ENCODE assay signal across 28 cellular contexts in the genomic region with DNA sequence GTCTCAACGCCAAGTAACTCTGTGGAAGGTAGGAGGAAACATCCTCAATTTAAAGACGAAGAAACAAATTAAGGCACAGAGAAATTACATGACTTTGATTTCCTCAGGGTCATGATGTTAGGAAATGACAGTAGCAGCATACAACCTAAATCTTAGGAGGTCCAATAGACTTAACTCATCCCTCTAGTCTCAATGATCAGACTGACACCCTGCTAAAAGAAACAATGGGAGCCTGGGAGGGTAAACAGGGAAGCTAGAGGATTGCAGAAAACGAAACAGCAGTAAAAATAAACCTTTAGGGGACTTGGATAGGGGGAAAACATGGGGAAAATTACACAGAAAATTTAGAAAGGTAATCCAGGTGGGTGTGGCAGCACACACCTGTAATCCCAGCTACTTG. TPM values are rescaled to one million over a fixed set of nuclear protein-coding genes. Genes with fewer than 3 reads are reported as not detected.
DNase-seq lines count a peak whose midpoint lies in the region; ATAC-seq and TF ChIP-seq lines count a peak whose summit lies in the region.
"Had no signal": no experiment of that assay in that cellular context is flagged by ENCODE, and none has a peak within 500 bp of the region (broad histone marks: within the 10 kb centered on the region; RNA-seq: fewer than 3 reads in every experiment).

No MANE protein-coding gene starts in this region.

- no peak for TF ChIP-seq CTCF in CD8-positive, alpha-beta T cell (IDR thresholded peaks at IDR 0.05)
- TF ChIP-seq CTCF in GM23338 (conservative IDR thresholded peaks at IDR 0.05; ENCODE audit: low read depth in 2 of 2), result no peak
- TF ChIP-seq CTCF in endodermal cell (conservative IDR thresholded peaks at IDR 0.05), result no peak
- TF ChIP-seq CTCF in neural crest cell (conservative IDR thresholded peaks at IDR 0.05), result no peak
- no peak for TF ChIP-seq CTCF in thyroid gland (IDR thresholded peaks at IDR 0.05)
- no peak for TF ChIP-seq CTCF in breast epithelium (IDR thresholded peaks at IDR 0.05)

- H3K27ac Mint-ChIP-seq in CD8-positive, alpha-beta T cell, result peak overlapping the region; percentile 61
- H3K27ac Mint-ChIP-seq in GM23338 (peak overlapping the region; percentile 10; the same call in 1 of the 2 replicates), endodermal cell (peak overlapping the region; percentile 85), neural crest cell (ENCODE audit: unreplicated experiment) (peak overlapping the region; percentile 69)
- H3K27ac Mint-ChIP-seq: activated naive CD8-positive, alpha-beta T cell treated with anti-CD3 and anti-CD28 coated beads, Interleukin-2, amount 10 ng/mL, durations not matched to agents 7 days and 5 days; dendritic cell treated with granulocyte-macrophage colony-stimulating factor and Interleukin-4, amounts not matched to agents 40 ng/mL and 50 ng/mL, for 4 days; IgD-negative memory B cell; stimulated activated naive B cell treated with anti-CD40 and anti-IgM and Interleukin-4, amounts not matched to agents 10 μg/mL and 1 μg/mL and 100 μg/mL, for 72 hours had no signal

- peaks cover 26% of the 10 kb centered on the region for H3K36me3 Mint-ChIP-seq in CD8-positive, alpha-beta T cell
- H3K36me3 Mint-ChIP-seq in GM23338 (ENCODE audit: low read depth) (peaks cover 28% of the 10 kb centered on the region), endodermal cell (ENCODE audit: low read depth) (peaks cover 27% of the 10 kb centered on the region), neural crest cell (ENCODE audit: low read depth) (peaks cover 25% of the 10 kb centered on the region)

- CTCF ChIA-PET in CD8-positive, alpha-beta T cell (lab: Charles Lee), result interaction anchor here (1.0 kb wide), 1 partner anchor 9 kb away, joined by 3 read pairs; no protein-coding TSS in a partner anchor
- CTCF ChIA-PET in HEK293T (lab: Yijun Ruan, JAX), result no interaction called here

- POLR2A ChIA-PET in CD8-positive, alpha-beta T cell (lab: Charles Lee), result no interaction called here
- POLR2A ChIA-PET in HEK293T (lab: Yijun Ruan, JAX), result no interaction called here

- no peaks in the 10 kb centered on the region; the same call in 1 of the 2 replicates for H4K20me1 ChIP-seq in GM23338 (replicated peaks; ENCODE audit: insufficient read depth)

- no peaks in the 10 kb centered on the region for H3K4me1 ChIP-seq in CD8-positive, alpha-beta T cell (ENCODE audit: insufficient read depth, low read length)
- H3K4me1 ChIP-seq in GM23338 (ENCODE audit: insufficient read depth) (peaks cover 12% of the 10 kb centered on the region), endodermal cell (ENCODE audit: control insufficient read depth, insufficient read depth, low read length) (peaks cover 5% of the 10 kb centered on the region), thyroid gland (peaks cover 0 to 4% of the 10 kb centered on the region in 2 donors), breast epithelium (no peaks in the 10 kb centered on the region)

- no peak for ATAC-seq in CD8-positive, alpha-beta T cell
- peak; percentile 54 for ATAC-seq in GM23338
- no peak for ATAC-seq in HG03139 (IDR thresholded peaks at IDR 0.05; ENCODE audit: unreplicated experiment)
- ATAC-seq: HCT116; stimulated activated naive B cell treated with anti-CD40 and anti-IgM and Interleukin-4, amounts not matched to agents 10 μg/mL and 1 μg/mL and 100 μg/mL, for 72 hours; upper lobe of right lung had no signal

- H3K4me3 ChIP-seq in CD8-positive, alpha-beta T cell (ENCODE audit: low read depth, low read length), result no peak overlapping the region
- H3K4me3 ChIP-seq in GM23338 (no peak overlapping the region), endodermal cell (ENCODE audit: low read length) (peak overlapping the region; percentile 56), thyroid gland (replicated peaks in 1 of 3) (no peak overlapping the region), breast epithelium (no peak overlapping the region)
- H3K4me3 ChIP-seq: BLaER1 treated with 17β-estradiol and CSF1 and Interleukin-3, amounts not matched to agents 10 nM and 100 nM; suprapubic skin; upper lobe of right lung had no signal

- H3K9me3 ChIP-seq in CD8-positive, alpha-beta T cell (ENCODE audit: low read length), result no peaks in the 10 kb centered on the region
- H3K9me3 ChIP-seq in endodermal cell (ENCODE audit: control insufficient read depth, low read length), result peaks cover 20% of the 10 kb centered on the region
- no peaks in the 10 kb centered on the region for H3K9me3 ChIP-seq in thyroid gland
- no peaks in the 10 kb centered on the region for H3K9me3 ChIP-seq in breast epithelium
- H3K9me3 ChIP-seq: suprapubic skin, upper lobe of right lung had no signal

- WGBS in endodermal cell (ENCODE audit: insufficient coverage in 1 of 2, insufficient read length in 1 of 2), 2 experiments, result 64 to 70% methylated on average over 2 to 3 of the region's 3 CpGs
- 75 to 82% methylated on average over 3 of the region's 3 CpGs for WGBS in thyroid gland, 2 donors

- DNase-seq in CD8-positive, alpha-beta T cell, result no peak
- DNase-seq in GM23338 (ENCODE audit: low spot score) (no peak), endodermal cell (no peak), neural crest cell (ENCODE audit: low read depth, low spot score) (no peak), HEK293T (ENCODE audit: extremely low spot score) (no peak), thyroid gland (no peak), breast epithelium (ENCODE audit: low spot score in 2 of 2) (no peak)
- DNase-seq: activated CD4-positive, alpha-beta T cell treated with anti-CD3 and anti-CD28 coated beads for 48 hours; activated naive CD8-positive, alpha-beta T cell treated with anti-CD3 and anti-CD28 coated beads, Interleukin-2, amount 10 ng/mL, durations not matched to agents 7 days and 5 days; aorta; Caco-2; central memory CD4-positive, alpha-beta T cell; DMS53; hippocampal formation; immature natural killer cell; NCI-H1694; NCI-H446 treated with DMSO at 0.1 percent for 48 hours; NCI-H774; occipital lobe; stimulated activated naive B cell treated with anti-CD40 and anti-IgM and Interleukin-4, amounts not matched to agents 10 μg/mL and 1 μg/mL and 100 μg/mL, for 72 hours; upper lobe of right lung; WERI-Rb-1 had no signal

- no peaks in the 10 kb centered on the region for H3K9me2 ChIP-seq in GM23338 (ENCODE audit: insufficient read depth)

- no peak overlapping the region for H3K27ac ChIP-seq in CD8-positive, alpha-beta T cell (ENCODE audit: low read depth, low read length)
- H3K27ac ChIP-seq in GM23338 (ENCODE audit: low read depth) (no peak overlapping the region), endodermal cell (ENCODE audit: low read depth, low read length) (no peak overlapping the region), thyroid gland (no peak overlapping the region), breast epithelium (no peak overlapping the region)
- H3K27ac ChIP-seq: BLaER1 treated with 17β-estradiol and CSF1 and Interleukin-3, amounts not matched to agents 10 nM and 100 nM; suprapubic skin; upper lobe of right lung; WERI-Rb-1 had no signal

- peaks cover 3% of the 10 kb centered on the region for H3K9me3 Mint-ChIP-seq in CD8-positive, alpha-beta T cell
- H3K9me3 Mint-ChIP-seq in GM23338 (peaks cover 6% of the 10 kb centered on the region; the same call in 1 of the 3 replicates), endodermal cell (peaks cover 12% of the 10 kb centered on the region), neural crest cell (peaks cover 10% of the 10 kb centered on the region)

- peaks cover 69% of the 10 kb centered on the region for H3K79me2 ChIP-seq in GM23338 (replicated peaks; ENCODE audit: insufficient read depth)

- H2AFZ ChIP-seq in GM23338, result no peak overlapping the region

- no peaks in the 10 kb centered on the region for H3K27me3 ChIP-seq in CD8-positive, alpha-beta T cell (ENCODE audit: insufficient read depth, low read length)
- H3K27me3 ChIP-seq in GM23338 (ENCODE audit: insufficient read depth) (no peaks in the 10 kb centered on the region), endodermal cell (ENCODE audit: control insufficient read depth, insufficient read depth, low read length, poor library complexity, severe bottlenecking) (no peaks in the 10 kb centered on the region), thyroid gland (no peaks in the 10 kb centered on the region), breast epithelium (no peaks in the 10 kb centered on the region)
- H3K27me3 ChIP-seq: BLaER1 treated with 17β-estradiol and CSF1 and Interleukin-3, amounts not matched to agents 10 nM and 100 nM; suprapubic skin; upper lobe of right lung had no signal

- TF ChIP-seq POLR2A in thyroid gland (IDR thresholded peaks at IDR 0.05), result no peak
- TF ChIP-seq POLR2A in breast epithelium (IDR thresholded peaks at IDR 0.05), result no peak

- peaks cover 26% of the 10 kb centered on the region for H3K4me1 Mint-ChIP-seq in CD8-positive, alpha-beta T cell (ENCODE audit: low read depth)
- H3K4me1 Mint-ChIP-seq in GM23338, result peaks cover 18% of the 10 kb centered on the region
- H3K4me1 Mint-ChIP-seq in endodermal cell, result peaks cover 19% of the 10 kb centered on the region
- peaks cover 34% of the 10 kb centered on the region for H3K4me1 Mint-ChIP-seq in neural crest cell

- H3F3A ChIP-seq in GM23338 (replicated peaks; ENCODE audit: low read depth), result no peaks in the 10 kb centered on the region

- H3K27me3 Mint-ChIP-seq in CD8-positive, alpha-beta T cell (ENCODE audit: low read depth), result no peaks in the 10 kb centered on the region
- H3K27me3 Mint-ChIP-seq in GM23338 (ENCODE audit: insufficient read depth, low read depth, poor library complexity) (no peaks in the 10 kb centered on the region), endodermal cell (ENCODE audit: insufficient read depth) (no peaks in the 10 kb centered on the region), neural crest cell (ENCODE audit: low read depth) (no peaks in the 10 kb centered on the region)
- H3K27me3 Mint-ChIP-seq: activated naive CD8-positive, alpha-beta T cell treated with anti-CD3 and anti-CD28 coated beads, Interleukin-2, amount 10 ng/mL, durations not matched to agents 7 days and 5 days; dendritic cell treated with granulocyte-macrophage colony-stimulating factor and Interleukin-4, amounts not matched to agents 40 ng/mL and 50 ng/mL, for 4 days; IgD-negative memory B cell; stimulated activated naive B cell treated with anti-CD40 and anti-IgM and Interleukin-4, amounts not matched to agents 10 μg/mL and 1 μg/mL and 100 μg/mL, for 72 hours had no signal

- no peak overlapping the region for H3K4me3 Mint-ChIP-seq in CD8-positive, alpha-beta T cell
- H3K4me3 Mint-ChIP-seq in GM23338, result no peak overlapping the region
- no peak overlapping the region for H3K4me3 Mint-ChIP-seq in endodermal cell
- no peak overlapping the region for H3K4me3 Mint-ChIP-seq in neural crest cell
- H3K4me3 Mint-ChIP-seq: activated naive CD8-positive, alpha-beta T cell treated with anti-CD3 and anti-CD28 coated beads, Interleukin-2, amount 10 ng/mL, durations not matched to agents 7 days and 5 days; dendritic cell treated with granulocyte-macrophage colony-stimulating factor and Interleukin-4, amounts not matched to agents 40 ng/mL and 50 ng/mL, for 4 days; immature natural killer cell; stimulated activated naive B cell treated with anti-CD40 and anti-IgM and Interleukin-4, amounts not matched to agents 10 μg/mL and 1 μg/mL and 100 μg/mL, for 72 hours had no signal

- intact Hi-C loops in CD8-positive, alpha-beta T cell (cut with DNase I, micrococcal nuclease), result no loop called here
- intact Hi-C loops in thyroid gland (cut with DNase I) (no loop called here), breast epithelium (cut with DNase I; ENCODE audit: low total_unique reads) (no loop called here)

- peak overlapping the region; percentile 17 for H3K9ac ChIP-seq in endodermal cell (ENCODE audit: extremely low read depth, low read length, poor library complexity, severe bottlenecking)
- H3K9ac ChIP-seq: BLaER1 treated with 17β-estradiol and CSF1 and Interleukin-3, amounts not matched to agents 10 nM and 100 nM had no signal

- peaks cover 6% of the 10 kb centered on the region for H3K36me3 ChIP-seq in CD8-positive, alpha-beta T cell (ENCODE audit: insufficient read depth, low read length)
- H3K36me3 ChIP-seq in GM23338 (ENCODE audit: insufficient read depth) (peaks cover 4% of the 10 kb centered on the region; the same call in 1 of the 2 replicates), endodermal cell (ENCODE audit: control insufficient read depth, insufficient read depth, low read length) (peaks cover 35% of the 10 kb centered on the region), thyroid gland (peaks cover 7 to 9% of the 10 kb centered on the region in 2 donors), breast epithelium (no peaks in the 10 kb centered on the region)

- no peak overlapping the region for H3K4me2 ChIP-seq in GM23338
- H3K4me2 ChIP-seq: BLaER1 treated with 17β-estradiol and CSF1 and Interleukin-3, amounts not matched to agents 10 nM and 100 nM had no signal

RNA-seq across cellular contexts. Expression of gene ROCK2, which starts 56.0 kb away (rescaled TPM):
- total RNA-seq in CD8-positive, alpha-beta T cell, result 1 to 10 TPM; 4.1 to 5.7 TPM
- 27.0 and 28.0 TPM in 2 replicates for total RNA-seq in GM23338 (2014; rRNA removed; shearing (Covaris generic))
- 12.6 and 16.4 TPM in 2 replicates for polyA plus RNA-seq in GM23338 (2016; fragmentation: Nextera tagmentation; extraction: Ambion mirVana)
- total RNA-seq in endodermal cell (10 to 100 TPM; 27.2 to 32.6 TPM), neural crest cell (47.2 and 53.7 TPM in 2 replicates), thyroid gland (10 to 100 TPM; 37.3 to 47.5 (median 42.1) TPM), breast epithelium (100 to 1,000 TPM in 2 of 3 donors, 10 to 100 TPM in 1; 87.1 to 181 (median 103) TPM)
- 21.7 TPM for polyA plus RNA-seq in endodermal cell (2013, experiment 1 of 2)
- polyA plus RNA-seq in endodermal cell (2013, experiment 2 of 2), result 25.5 TPM

Comparison
In these comparisons a context has a peak if more than half of its experiments do, and no peak if none do; other contexts are left out.
1. H3K27ac Mint-ChIP-seq: peak in every context shown above with its lines; median percentile 85 in endodermal cell; 69 in neural crest cell; 61 in CD8-positive, alpha-beta T cell; 10 in GM23338.